ENCODE assay signal across 1 cellular context in the genomic region with DNA sequence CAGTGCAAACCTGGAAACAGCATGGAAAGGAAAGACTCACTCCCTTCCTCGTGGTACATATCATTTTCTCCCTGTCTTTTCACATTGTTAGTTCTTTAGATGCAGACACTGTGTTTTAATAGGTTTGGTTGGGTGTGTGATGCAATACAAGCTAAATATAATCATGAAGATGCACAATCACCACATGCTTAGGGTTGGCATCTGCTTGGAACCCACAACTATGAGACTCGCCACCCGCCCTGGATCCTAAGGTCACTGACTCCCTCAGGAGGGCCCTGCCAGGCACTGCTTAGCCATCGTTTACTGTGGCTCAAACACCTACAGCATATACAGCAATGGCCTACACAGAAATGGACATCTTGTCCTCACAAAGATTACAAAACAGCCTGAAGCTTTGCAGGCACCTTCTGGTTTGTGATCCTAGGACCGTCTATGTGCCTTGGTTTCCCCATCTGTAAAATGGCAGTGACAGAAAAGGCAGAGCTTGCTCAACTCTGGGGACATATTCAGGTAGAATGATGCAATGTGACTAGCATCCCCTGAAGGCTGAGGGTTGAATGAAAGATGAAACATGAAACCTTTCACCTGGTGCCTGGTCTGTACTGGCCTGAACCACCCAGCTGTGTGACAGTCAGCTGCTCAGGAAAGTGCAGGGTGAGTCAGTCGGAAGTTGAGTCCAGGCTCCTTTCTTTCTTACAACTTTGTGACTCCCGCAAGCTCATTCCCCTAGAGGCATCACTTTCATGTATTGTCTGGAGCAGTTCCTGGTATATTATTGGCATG.
TF ChIP-seq lines count a peak whose summit lies in the region.

No MANE protein-coding gene starts in this region.

TF ChIP-seq in HCT116, 20 proteins besides CTCF, POLR2A, EP300 and RAD21 (continued from another document):
- no peak for TF ChIP-seq REST (IDR thresholded peaks at IDR 0.05; ENCODE audit: low read depth)
- peak; percentile 35; the same call in 1 of the 2 replicates for TF ChIP-seq POLR2AphosphoS5 (IDR thresholded peaks at IDR 0.05; ENCODE audit: low read depth, low read length)
- TF ChIP-seq EGR1 (IDR thresholded peaks at IDR 0.05; ENCODE audit: low read depth) = no peak
- TF ChIP-seq EZH2phosphoT487 (IDR thresholded peaks at IDR 0.05; ENCODE audit: borderline replicate concordance) = no peak
- TF ChIP-seq CBX3 (IDR thresholded peaks at IDR 0.05; ENCODE audit: low read depth) = peak; percentile 66; the same call in 1 of the 2 replicates
- TF ChIP-seq ELF1 (IDR thresholded peaks at IDR 0.05; ENCODE audit: borderline replicate concordance, low read depth) = no peak
